ENCODE assay signal across 8 cellular contexts in genomic region chrX:24198101-24198500, GRCh38.
"Had no signal": no experiment of that assay in that cellular context is flagged by ENCODE, and none has a peak within 500 bp of the region (broad histone marks: within the 10 kb centered on the region; RNA-seq: fewer than 3 reads in every experiment).

No MANE protein-coding gene starts in this region.

- FAIRE-seq: H1, H54, K562 had no signal

- DNase-seq: H9, HCEC 1CT, IMR-90 had no signal

- H3K27ac Mint-ChIP-seq: GM23338 had no signal

- H2AFZ ChIP-seq: GM23338 had no signal

- H3K4me3 Mint-ChIP-seq: GM23338, H9 had no signal

- H3K27ac ChIP-seq: HL-60 had no signal

- H3K4me2 ChIP-seq: GM23338 had no signal

- H3K4me3 ChIP-seq: GM23338, K562 had no signal

- H3K9me3 Mint-ChIP-seq: GM23338, H9 had no signal

- ATAC-seq: GM23338, K562 had no signal
